ENCODE assay signal across 25 cellular contexts in genomic region chr2:28495551-28496284, GRCh38.
"Had no signal": no experiment of that assay in that cellular context is flagged by ENCODE, and none has a peak within 500 bp of the region (broad histone marks: within the 10 kb centered on the region; RNA-seq: fewer than 3 reads in every experiment).

A gene with protein sequence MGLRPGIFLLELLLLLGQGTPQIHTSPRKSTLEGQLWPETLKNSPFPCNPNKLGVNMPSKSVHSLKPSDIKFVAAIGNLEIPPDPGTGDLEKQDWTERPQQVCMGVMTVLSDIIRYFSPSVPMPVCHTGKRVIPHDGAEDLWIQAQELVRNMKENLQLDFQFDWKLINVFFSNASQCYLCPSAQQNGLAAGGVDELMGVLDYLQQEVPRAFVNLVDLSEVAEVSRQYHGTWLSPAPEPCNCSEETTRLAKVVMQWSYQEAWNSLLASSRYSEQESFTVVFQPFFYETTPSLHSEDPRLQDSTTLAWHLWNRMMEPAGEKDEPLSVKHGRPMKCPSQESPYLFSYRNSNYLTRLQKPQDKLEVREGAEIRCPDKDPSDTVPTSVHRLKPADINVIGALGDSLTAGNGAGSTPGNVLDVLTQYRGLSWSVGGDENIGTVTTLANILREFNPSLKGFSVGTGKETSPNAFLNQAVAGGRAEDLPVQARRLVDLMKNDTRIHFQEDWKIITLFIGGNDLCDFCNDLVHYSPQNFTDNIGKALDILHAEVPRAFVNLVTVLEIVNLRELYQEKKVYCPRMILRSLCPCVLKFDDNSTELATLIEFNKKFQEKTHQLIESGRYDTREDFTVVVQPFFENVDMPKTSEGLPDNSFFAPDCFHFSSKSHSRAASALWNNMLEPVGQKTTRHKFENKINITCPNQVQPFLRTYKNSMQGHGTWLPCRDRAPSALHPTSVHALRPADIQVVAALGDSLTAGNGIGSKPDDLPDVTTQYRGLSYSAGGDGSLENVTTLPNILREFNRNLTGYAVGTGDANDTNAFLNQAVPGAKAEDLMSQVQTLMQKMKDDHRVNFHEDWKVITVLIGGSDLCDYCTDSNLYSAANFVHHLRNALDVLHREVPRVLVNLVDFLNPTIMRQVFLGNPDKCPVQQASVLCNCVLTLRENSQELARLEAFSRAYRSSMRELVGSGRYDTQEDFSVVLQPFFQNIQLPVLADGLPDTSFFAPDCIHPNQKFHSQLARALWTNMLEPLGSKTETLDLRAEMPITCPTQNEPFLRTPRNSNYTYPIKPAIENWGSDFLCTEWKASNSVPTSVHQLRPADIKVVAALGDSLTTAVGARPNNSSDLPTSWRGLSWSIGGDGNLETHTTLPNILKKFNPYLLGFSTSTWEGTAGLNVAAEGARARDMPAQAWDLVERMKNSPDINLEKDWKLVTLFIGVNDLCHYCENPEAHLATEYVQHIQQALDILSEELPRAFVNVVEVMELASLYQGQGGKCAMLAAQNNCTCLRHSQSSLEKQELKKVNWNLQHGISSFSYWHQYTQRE (N-terminal part only) (plus strand): TSS chr2:28496060. CDS start chr2:28496115, 55 bp downstream.

- H3K27ac Mint-ChIP-seq: activated B cell treated with CpG ODN at 0.5 μM for 24 hours; activated CD8-positive, alpha-beta T cell treated with anti-CD3 and anti-CD28 coated beads, Interleukin-2, amount 10 ng/mL, durations not matched to agents 7 days and 5 days; activated naive CD8-positive, alpha-beta T cell; nephron; type B pancreatic cell had no signal

- H3K9me3 ChIP-seq: colonic mucosa, esophagus squamous epithelium, left lung, lower lobe of right lung, psoas muscle, right atrium auricular region, uterus had no signal

- H3K4me1 ChIP-seq: colonic mucosa, esophagus squamous epithelium, left lung, lower lobe of right lung, parathyroid adenoma, psoas muscle, right atrium auricular region, uterus had no signal

- H3K36me3 ChIP-seq: colonic mucosa, esophagus squamous epithelium, left lung, lower lobe of right lung, right atrium auricular region, uterus had no signal

- H3K36me3 Mint-ChIP-seq: type B pancreatic cell had no signal

- DNase-seq: activated B cell treated with CpG ODN at 0.5 μM for 24 hours; activated CD8-positive, alpha-beta T cell treated with anti-CD3 and anti-CD28 coated beads, Interleukin-2, amount 10 ng/mL, durations not matched to agents 7 days and 5 days; activated effector memory CD4-positive, alpha-beta T cell treated with Interleukin-2 at 50 U/mL for 16 hours; activated naive CD4-positive, alpha-beta T cell treated with Interleukin-2 at 50 U/mL for 16 hours; anterior cingulate cortex; cerebellar nuclear complex; colonic mucosa; effector CD8-positive, alpha-beta T cell; esophagus squamous epithelium; foreskin melanocyte; hippocampal formation; kidney glomerular epithelial cell; left lung; lower lobe of right lung; mesenchymal stem cell; psoas muscle; stimulated activated naive CD4-positive, alpha-beta T cell treated with Interleukin-2 at 50 U/mL for 16 hours; T-helper 2 cell; uterus had no signal

- H3K9me3 Mint-ChIP-seq: activated B cell treated with CpG ODN at 0.5 μM for 24 hours, nephron, type B pancreatic cell had no signal

- H3K27ac ChIP-seq: colonic mucosa, epithelial cell of prostate, esophagus squamous epithelium, left lung, lower lobe of right lung, parathyroid adenoma, psoas muscle, right atrium auricular region, uterus had no signal

- H3K27me3 Mint-ChIP-seq: activated naive CD8-positive, alpha-beta T cell had no signal

- H3K4me3 Mint-ChIP-seq: activated B cell treated with CpG ODN at 0.5 μM for 24 hours; activated CD8-positive, alpha-beta T cell treated with anti-CD3 and anti-CD28 coated beads, Interleukin-2, amount 10 ng/mL, durations not matched to agents 7 days and 5 days; activated naive CD8-positive, alpha-beta T cell; nephron; type B pancreatic cell had no signal

- H3K27me3 ChIP-seq: colonic mucosa, left lung, right atrium auricular region, uterus had no signal

- H3K4me3 ChIP-seq: colonic mucosa, esophagus squamous epithelium, left lung, lower lobe of right lung, psoas muscle, right atrium auricular region, uterus had no signal

- H3K4me1 Mint-ChIP-seq: activated B cell treated with CpG ODN at 0.5 μM for 24 hours, nephron had no signal
